Comparison of ENCODE assay signal across 1 cellular context in genomic region chr1:52140633-52141512, GRCh38.
TF ChIP-seq lines count a peak whose summit lies in the region.

No MANE protein-coding gene starts in this region.

TF ChIP-seq in SK-N-SH treated with all-trans-retinoic acid at 6 μM for 48 hours, 23 proteins besides CTCF, POLR2A, EP300 and RAD21 (continued from another document):
- TF ChIP-seq POU6F1 (CRISPR knock-in tag; IDR thresholded peaks at IDR 0.05; ENCODE audit: borderline replicate concordance, low read depth) = no peak
- TF ChIP-seq ZNF8 (CRISPR knock-in tag; IDR thresholded peaks at IDR 0.05) = no peak
- no peak for TF ChIP-seq CSRNP3 (CRISPR knock-in tag; IDR thresholded peaks at IDR 0.05)
- no peak for TF ChIP-seq ESRRG (CRISPR knock-in tag; IDR thresholded peaks at IDR 0.05)
- TF ChIP-seq PPARA (CRISPR knock-in tag; IDR thresholded peaks at IDR 0.05; ENCODE audit: borderline replicate concordance) = no peak
